8 cellular contexts compared by ENCODE assay signal in the genomic region with DNA sequence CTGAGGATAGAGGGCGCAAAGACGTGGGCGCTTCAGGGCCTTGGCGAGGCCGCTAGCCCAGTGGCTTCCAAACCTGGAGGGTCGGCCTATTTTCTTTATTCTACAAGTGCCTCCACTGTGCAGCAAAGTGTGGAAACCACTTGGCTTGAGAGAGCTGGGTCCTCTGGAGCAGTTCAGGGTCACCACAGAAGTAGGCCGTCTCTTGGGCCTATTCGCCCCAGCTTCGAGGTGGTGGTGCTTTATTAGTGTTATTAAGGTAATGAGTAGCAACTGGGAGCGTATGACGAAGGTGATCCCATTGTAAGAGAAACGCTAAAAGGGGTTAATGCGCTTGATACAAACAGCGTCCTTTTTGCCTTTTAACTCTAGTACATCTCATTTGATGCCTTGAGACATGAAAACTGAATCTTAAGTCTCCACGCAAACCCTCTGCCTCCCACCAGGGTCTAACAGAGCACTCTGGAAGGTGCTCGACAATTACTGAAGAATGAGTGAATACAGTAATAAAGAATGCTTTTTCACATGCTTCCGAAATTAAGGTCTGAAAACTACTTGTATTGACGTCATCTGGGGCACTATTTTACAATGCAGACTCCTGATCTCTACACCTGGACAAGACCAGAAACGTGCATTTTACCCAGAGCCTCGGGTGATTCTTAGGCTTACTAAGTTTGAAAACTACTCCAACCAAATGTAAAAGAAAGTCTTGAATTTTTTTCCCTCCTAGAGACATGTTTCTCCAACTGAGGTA. TPM values are rescaled to one million over a fixed set of nuclear protein-coding genes. Genes with fewer than 3 reads are reported as not detected.
DNase-seq lines count a peak whose midpoint lies in the region; ATAC-seq and FAIRE-seq lines count a peak whose summit lies in the region.

No MANE protein-coding gene starts in this region.

- H3K27me3 Mint-ChIP-seq in activated T-helper 1 cell treated with anti-CD3 and anti-CD28 coated beads, Interleukin-12 subunit alpha, Interleukin-12 subunit beta, Interleukin-2, Interleukin-4 antibody, amounts not matched to agents 30 ng/mL and 10 ng/mL and 1 ng/mL, durations not matched to agents 14 hours and 24 hours and 36 hours (ENCODE audit: insufficient read depth) = peaks cover 33% of the 10 kb centered on the region
- peaks cover 16% of the 10 kb centered on the region for H3K27me3 Mint-ChIP-seq in stimulated activated naive CD8-positive, alpha-beta T cell treated with anti-CD3 and anti-CD28 coated beads, Interleukin-15, amount 100 ng/mL, for 72 hours

- intact Hi-C loops in activated T-helper 1 cell treated with anti-CD3 and anti-CD28 coated beads, Interleukin-12 subunit alpha, Interleukin-12 subunit beta, Interleukin-2, Interleukin-4 antibody, amounts not matched to agents 30 ng/mL and 10 ng/mL and 1 ng/mL, durations not matched to agents 14 hours and 24 hours and 36 hours (cut with micrococcal nuclease) = loop anchor here (1.0 to 10.0 kb wide), 4 partner anchors 23 to 378 kb away; partner anchors contain the start of genes PHTF2, PTPN12 and TMEM60

- H3K9me3 Mint-ChIP-seq in activated T-helper 1 cell treated with anti-CD3 and anti-CD28 coated beads, Interleukin-12 subunit alpha, Interleukin-12 subunit beta, Interleukin-2, Interleukin-4 antibody, amounts not matched to agents 30 ng/mL and 10 ng/mL and 1 ng/mL, durations not matched to agents 14 hours and 24 hours and 36 hours = no peaks in the 10 kb centered on the region
- no peaks in the 10 kb centered on the region for H3K9me3 Mint-ChIP-seq in stimulated activated naive CD8-positive, alpha-beta T cell treated with anti-CD3 and anti-CD28 coated beads, Interleukin-15, amount 100 ng/mL, for 72 hours

- DNase-seq in GM18507 (ENCODE audit: extremely low spot score, insufficient read length, low read depth) (no peak), SIG-M5 (lab: John Stamatoyannopoulos, UW) (no peak), T1000 (lab: John Stamatoyannopoulos, UW) (no peak), NCI-H345 (lab: John Stamatoyannopoulos, UW) (no peak)
- DNase-seq in activated T-helper 1 cell treated with anti-CD3 and anti-CD28 coated beads, Interleukin-12 subunit alpha, Interleukin-12 subunit beta, Interleukin-2, Interleukin-4 antibody, amounts not matched to agents 30 ng/mL and 10 ng/mL and 1 ng/mL, durations not matched to agents 14 hours and 24 hours and 36 hours (ENCODE audit: low spot score) = no peak
- DNase-seq in stimulated activated naive CD8-positive, alpha-beta T cell treated with anti-CD3 and anti-CD28 coated beads, Interleukin-15, amount 100 ng/mL, for 72 hours = no peak

- peak; percentile 75 for FAIRE-seq in GM18507 (lab: Jason Lieb, UNC)

- peak overlapping the region; percentile 50 for H3K4me3 Mint-ChIP-seq in activated T-helper 1 cell treated with anti-CD3 and anti-CD28 coated beads, Interleukin-12 subunit alpha, Interleukin-12 subunit beta, Interleukin-2, Interleukin-4 antibody, amounts not matched to agents 30 ng/mL and 10 ng/mL and 1 ng/mL, durations not matched to agents 14 hours and 24 hours and 36 hours
- peak overlapping the region; percentile 66 to 77 for H3K4me3 Mint-ChIP-seq in stimulated activated naive CD8-positive, alpha-beta T cell treated with anti-CD3 and anti-CD28 coated beads, Interleukin-15, amount 100 ng/mL, for 72 hours

- H3K36me3 Mint-ChIP-seq in activated T-helper 1 cell treated with anti-CD3 and anti-CD28 coated beads, Interleukin-12 subunit alpha, Interleukin-12 subunit beta, Interleukin-2, Interleukin-4 antibody, amounts not matched to agents 30 ng/mL and 10 ng/mL and 1 ng/mL, durations not matched to agents 14 hours and 24 hours and 36 hours (ENCODE audit: low read depth) = no peaks in the 10 kb centered on the region

- peak overlapping the region; percentile 58 for H3K27ac Mint-ChIP-seq in activated T-helper 1 cell treated with anti-CD3 and anti-CD28 coated beads, Interleukin-12 subunit alpha, Interleukin-12 subunit beta, Interleukin-2, Interleukin-4 antibody, amounts not matched to agents 30 ng/mL and 10 ng/mL and 1 ng/mL, durations not matched to agents 14 hours and 24 hours and 36 hours
- peak overlapping the region; percentile 72 to 76 for H3K27ac Mint-ChIP-seq in stimulated activated naive CD8-positive, alpha-beta T cell treated with anti-CD3 and anti-CD28 coated beads, Interleukin-15, amount 100 ng/mL, for 72 hours

- ATAC-seq in HG03025 (IDR thresholded peaks at IDR 0.05; ENCODE audit: low FRiP score, unreplicated experiment) = peak; percentile 30
- ATAC-seq in stimulated activated naive CD8-positive, alpha-beta T cell treated with anti-CD3 and anti-CD28 coated beads, Interleukin-15, amount 100 ng/mL, for 72 hours = no peak

- peak overlapping the region; percentile 36 for H3K4me3 ChIP-seq in iPS-11a (ENCODE audit: low read depth, low read length)

- peaks cover 20% of the 10 kb centered on the region for H3K4me1 Mint-ChIP-seq in activated T-helper 1 cell treated with anti-CD3 and anti-CD28 coated beads, Interleukin-12 subunit alpha, Interleukin-12 subunit beta, Interleukin-2, Interleukin-4 antibody, amounts not matched to agents 30 ng/mL and 10 ng/mL and 1 ng/mL, durations not matched to agents 14 hours and 24 hours and 36 hours (ENCODE audit: low read depth)
- H3K4me1 Mint-ChIP-seq in stimulated activated naive CD8-positive, alpha-beta T cell treated with anti-CD3 and anti-CD28 coated beads, Interleukin-15, amount 100 ng/mL, for 72 hours = peaks cover 48% of the 10 kb centered on the region

RNA-seq across cellular contexts. Expression of gene GSAP, which starts 0.6 kb away (rescaled TPM):
- 1.3 and 1.6 TPM in 2 replicates for total RNA-seq in activated T-helper 1 cell treated with anti-CD3 and anti-CD28 coated beads, Interleukin-12 subunit alpha, Interleukin-12 subunit beta, Interleukin-2, Interleukin-4 antibody, amounts not matched to agents 30 ng/mL and 10 ng/mL and 1 ng/mL, durations not matched to agents 14 hours and 24 hours and 36 hours
